15 cellular contexts compared by ENCODE assay signal in the genomic region with DNA sequence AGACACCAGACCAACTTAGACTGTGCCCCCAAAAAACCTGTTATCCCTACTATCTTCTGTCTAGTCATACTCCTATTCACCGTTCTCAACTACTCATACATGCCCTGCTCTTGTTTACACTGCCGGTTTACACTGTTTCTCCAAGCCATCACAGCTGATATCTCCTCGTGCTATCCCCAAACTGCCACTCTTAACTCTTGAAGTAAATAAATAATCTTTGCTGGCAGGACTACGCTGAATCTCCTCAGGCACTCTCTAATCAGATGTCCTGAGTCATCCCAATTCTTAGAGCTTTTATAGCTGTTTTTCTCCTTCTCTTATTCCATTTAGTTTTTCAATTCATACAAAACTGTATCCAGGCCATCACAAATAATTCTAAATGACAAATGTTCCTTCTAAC. TPM values are rescaled to one million over a fixed set of nuclear protein-coding genes. Genes with fewer than 3 reads are reported as not detected.
"Had no signal": no experiment of that assay in that cellular context is flagged by ENCODE, and none has a peak within 500 bp of the region (broad histone marks: within the 10 kb centered on the region; RNA-seq: fewer than 3 reads in every experiment).

No MANE protein-coding gene starts in this region.

RNA-seq across cellular contexts. Expression of a gene that starts 48.4 kb away (rescaled TPM):
- total RNA-seq: dermis blood vessel endothelial cell; esophagus mucosa; esophagus squamous epithelium; gastrocnemius medialis; glomerular endothelial cell; kidney epithelial cell; left cardiac atrium; left lung; left ventricle myocardium superior; lower leg skin; lower lobe of right lung; lung microvascular endothelial cell; naive thymus-derived CD4-positive, alpha-beta T cell had no signal
- polyA plus RNA-seq: heart right ventricle; keratinocyte; naive thymus-derived CD4-positive, alpha-beta T cell had no signal
